In the genomic region with DNA sequence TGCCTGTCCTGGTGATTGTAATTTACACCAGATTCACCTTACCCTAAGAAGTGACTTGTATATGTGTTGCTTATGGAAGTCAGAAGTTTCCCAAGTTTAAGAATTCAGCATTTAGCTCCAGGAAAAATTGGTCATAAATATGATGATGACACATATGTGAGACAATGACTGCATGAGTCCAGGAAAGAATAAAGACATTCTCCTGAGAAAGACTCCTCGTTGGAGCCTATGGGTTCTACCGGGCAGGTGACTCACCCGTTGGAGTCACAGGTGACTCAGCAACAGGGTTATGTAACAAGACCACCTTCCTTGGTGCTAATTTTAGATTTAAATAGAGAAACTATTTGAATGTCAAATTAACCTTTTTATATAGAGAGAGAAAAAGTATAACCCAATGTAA, we compare ENCODE assay signal across 1 cellular context.
TF ChIP-seq lines count a peak whose summit lies in the region.

No MANE protein-coding gene starts in this region.

TF ChIP-seq in HCT116, 20 proteins besides CTCF, POLR2A, EP300 and RAD21 (continued from another document):
- TF ChIP-seq EGR1 (IDR thresholded peaks at IDR 0.05; ENCODE audit: low read depth) (no peak), REST (IDR thresholded peaks at IDR 0.05; ENCODE audit: low read depth) (no peak), ELF1 (IDR thresholded peaks at IDR 0.05; ENCODE audit: borderline replicate concordance, low read depth) (no peak), TCF7L2 (IDR thresholded peaks at IDR 0.05; ENCODE audit: borderline replicate concordance, extremely low read depth, insufficient read depth, insufficient read length) (no peak), YY1 (IDR thresholded peaks at IDR 0.05; ENCODE audit: extremely low read depth, insufficient replicate concordance, low read depth, low read length) (no peak), JUND (IDR thresholded peaks at IDR 0.05) (peak; percentile 81), CEBPB (IDR thresholded peaks at IDR 0.05; ENCODE audit: low read depth) (0 out of 2 replicates have a peak, but pooled peaks have one; percentile 65)
- TF ChIP-seq, protein P1, sequence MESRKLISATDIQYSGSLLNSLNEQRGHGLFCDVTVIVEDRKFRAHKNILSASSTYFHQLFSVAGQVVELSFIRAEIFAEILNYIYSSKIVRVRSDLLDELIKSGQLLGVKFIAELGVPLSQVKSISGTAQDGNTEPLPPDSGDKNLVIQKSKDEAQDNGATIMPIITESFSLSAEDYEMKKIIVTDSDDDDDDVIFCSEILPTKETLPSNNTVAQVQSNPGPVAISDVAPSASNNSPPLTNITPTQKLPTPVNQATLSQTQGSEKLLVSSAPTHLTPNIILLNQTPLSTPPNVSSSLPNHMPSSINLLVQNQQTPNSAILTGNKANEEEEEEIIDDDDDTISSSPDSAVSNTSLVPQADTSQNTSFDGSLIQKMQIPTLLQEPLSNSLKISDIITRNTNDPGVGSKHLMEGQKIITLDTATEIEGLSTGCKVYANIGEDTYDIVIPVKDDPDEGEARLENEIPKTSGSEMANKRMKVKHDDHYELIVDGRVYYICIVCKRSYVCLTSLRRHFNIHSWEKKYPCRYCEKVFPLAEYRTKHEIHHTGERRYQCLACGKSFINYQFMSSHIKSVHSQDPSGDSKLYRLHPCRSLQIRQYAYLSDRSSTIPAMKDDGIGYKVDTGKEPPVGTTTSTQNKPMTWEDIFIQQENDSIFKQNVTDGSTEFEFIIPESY (IDR thresholded peaks at IDR 0.05; ENCODE audit: extremely low read depth, insufficient replicate concordance, low read length): no peak
- TF ChIP-seq, protein P2, sequence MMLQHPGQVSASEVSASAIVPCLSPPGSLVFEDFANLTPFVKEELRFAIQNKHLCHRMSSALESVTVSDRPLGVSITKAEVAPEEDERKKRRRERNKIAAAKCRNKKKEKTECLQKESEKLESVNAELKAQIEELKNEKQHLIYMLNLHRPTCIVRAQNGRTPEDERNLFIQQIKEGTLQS (IDR thresholded peaks at IDR 0.05): no peak
